1 cellular context compared by ENCODE assay signal in genomic region chr3:45017826-45018225, GRCh38.
TF ChIP-seq lines count a peak whose summit lies in the region.

No MANE protein-coding gene starts in this region.

TF ChIP-seq in endothelial cell of umbilical vein, 7 proteins besides CTCF, POLR2A, EP300 and RAD21:
- TF ChIP-seq EZH2 (IDR thresholded peaks at IDR 0.05; ENCODE audit: borderline replicate concordance, low read depth, low read length, severe bottlenecking) (no peak), POLR2AphosphoS5 (IDR thresholded peaks at IDR 0.05; ENCODE audit: insufficient read depth, low read depth, low read length) (no peak), FOS (IDR thresholded peaks at IDR 0.05; ENCODE audit: borderline replicate concordance, insufficient read depth, low read length) (no peak), GATA2 (IDR thresholded peaks at IDR 0.05; ENCODE audit: insufficient read depth, insufficient read length, low read depth, low read length) (no peak), JUN (IDR thresholded peaks at IDR 0.05; ENCODE audit: borderline replicate concordance, insufficient read depth, insufficient read length, low read depth) (no peak), MYC (IDR thresholded peaks at IDR 0.05; ENCODE audit: low read depth, low read length) (no peak), MAX (IDR thresholded peaks at IDR 0.05; ENCODE audit: insufficient read depth, insufficient read length) (no peak)
